In the genomic region with DNA sequence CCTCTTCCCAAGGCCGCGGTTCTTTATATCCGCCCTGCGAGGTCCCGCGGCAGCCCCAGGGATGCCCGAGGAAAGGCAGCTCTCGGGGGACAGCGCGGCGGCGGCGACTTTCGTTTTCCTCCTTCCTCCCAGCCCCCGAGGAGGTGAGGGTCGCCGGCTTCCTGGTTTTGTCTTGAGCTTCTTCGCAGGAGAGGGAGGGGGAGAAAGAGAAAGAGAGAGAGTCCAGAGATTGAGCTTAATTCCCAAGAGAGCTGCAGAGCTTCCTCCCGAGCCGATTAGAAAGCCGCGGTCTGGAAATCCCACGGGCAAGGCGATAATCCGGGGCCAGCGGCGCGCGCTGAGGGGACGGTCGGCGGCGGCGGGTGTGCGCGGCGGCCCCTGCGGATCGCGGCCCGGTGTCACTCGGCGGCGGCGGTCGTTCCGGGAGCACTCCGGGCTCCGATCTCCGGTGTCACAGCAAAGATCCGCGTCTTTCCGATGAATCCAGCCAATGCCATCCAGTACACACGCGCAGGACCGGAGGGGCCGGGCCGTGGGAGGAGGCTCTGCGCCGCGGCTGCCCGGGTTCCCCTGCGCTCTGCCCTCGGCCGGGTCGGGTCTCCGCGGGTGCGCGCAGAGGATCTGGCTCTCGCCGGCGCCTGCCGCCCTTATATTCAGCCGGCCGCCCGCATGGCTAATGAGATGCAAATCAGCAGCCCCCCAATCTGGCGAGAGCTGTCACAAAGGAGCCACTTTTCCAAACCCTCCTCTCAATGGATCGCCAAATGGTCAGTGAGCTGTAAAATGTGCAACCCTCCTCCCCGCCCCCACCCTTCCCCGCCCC, we compare ENCODE assay signal across 8 cellular contexts. TPM values are rescaled to one million over a fixed set of nuclear protein-coding genes. Genes with fewer than 3 reads are reported as not detected.
DNase-seq lines count a peak whose midpoint lies in the region; ATAC-seq and TF ChIP-seq lines count a peak whose summit lies in the region.

A gene with protein sequence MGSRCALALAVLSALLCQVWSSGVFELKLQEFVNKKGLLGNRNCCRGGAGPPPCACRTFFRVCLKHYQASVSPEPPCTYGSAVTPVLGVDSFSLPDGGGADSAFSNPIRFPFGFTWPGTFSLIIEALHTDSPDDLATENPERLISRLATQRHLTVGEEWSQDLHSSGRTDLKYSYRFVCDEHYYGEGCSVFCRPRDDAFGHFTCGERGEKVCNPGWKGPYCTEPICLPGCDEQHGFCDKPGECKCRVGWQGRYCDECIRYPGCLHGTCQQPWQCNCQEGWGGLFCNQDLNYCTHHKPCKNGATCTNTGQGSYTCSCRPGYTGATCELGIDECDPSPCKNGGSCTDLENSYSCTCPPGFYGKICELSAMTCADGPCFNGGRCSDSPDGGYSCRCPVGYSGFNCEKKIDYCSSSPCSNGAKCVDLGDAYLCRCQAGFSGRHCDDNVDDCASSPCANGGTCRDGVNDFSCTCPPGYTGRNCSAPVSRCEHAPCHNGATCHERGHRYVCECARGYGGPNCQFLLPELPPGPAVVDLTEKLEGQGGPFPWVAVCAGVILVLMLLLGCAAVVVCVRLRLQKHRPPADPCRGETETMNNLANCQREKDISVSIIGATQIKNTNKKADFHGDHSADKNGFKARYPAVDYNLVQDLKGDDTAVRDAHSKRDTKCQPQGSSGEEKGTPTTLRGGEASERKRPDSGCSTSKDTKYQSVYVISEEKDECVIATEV (minus strand): TSS at position 773 of the 823 bp plus-strand sequence. CDS start 939 bp downstream, outside the sequence.

- intact Hi-C loops in PC-9 (cut with micrococcal nuclease; ENCODE audit: unreplicated experiment): loop anchor here (5.0 kb wide), 1 partner anchor 458 kb away; no protein-coding TSS in a partner anchor

- H3K27me3 Mint-ChIP-seq in activated T-cell treated with anti-CD3 and anti-CD28 coated beads, Interleukin-2, amount 50 U/mL, for 72 hours (ENCODE audit: low read depth): peaks cover 59% of the 10 kb centered on the region
- H3K27me3 Mint-ChIP-seq in natural killer cell treated with Interleukin-12 subunit alpha and Interleukin-12 subunit beta and Interleukin-15 and Interleukin-18, amount 100 ng/mL, for 72 hours: peaks cover 48 to 52% of the 10 kb centered on the region in 2 donors

- no peaks in the 10 kb centered on the region for H4K20me1 ChIP-seq in PC-9 (ENCODE audit: insufficient read depth)

- H3K4me3 ChIP-seq in PC-9: no peak within 1 kb of the TSS

- TF ChIP-seq CTCF in foreskin keratinocyte (conservative IDR thresholded peaks at IDR 0.05) (no peak), PC-9 (conservative IDR thresholded peaks at IDR 0.05) (no peak)

- CTCF ChIA-PET in PC-9 (lab: Charles Lee): no interaction called here

- H3K36me3 Mint-ChIP-seq in activated T-cell treated with anti-CD3 and anti-CD28 coated beads, Interleukin-2, amount 50 U/mL, for 72 hours (ENCODE audit: insufficient read depth in 2 of 2): peaks cover 5 to 10% of the 10 kb centered on the region in 2 donors
- H3K36me3 Mint-ChIP-seq in natural killer cell treated with Interleukin-12 subunit alpha and Interleukin-12 subunit beta and Interleukin-15 and Interleukin-18, amount 100 ng/mL, for 72 hours: peaks cover 4% of the 10 kb centered on the region

- no peaks in the 10 kb centered on the region for H3F3A ChIP-seq in PC-9 (ENCODE audit: insufficient read depth, low read depth)

- H3K4me2 ChIP-seq in PC-9: no peak within 1 kb of the TSS

- no peaks in the 10 kb centered on the region for H3K79me2 ChIP-seq in PC-9 (ENCODE audit: low read depth)

- no peaks in the 10 kb centered on the region for H3K9me2 ChIP-seq in PC-9 (ENCODE audit: insufficient read depth)

- no peak within 1 kb of the TSS for H2AFZ ChIP-seq in PC-9

- ATAC-seq in activated T-cell treated with anti-CD3 and anti-CD28 coated beads, Interleukin-2, amount 50 U/mL, for 72 hours (replicated peaks in 1 of 2): peak; percentile 28 to 44
- ATAC-seq in foreskin keratinocyte: peak; percentile 37
- peak; percentile 32 to 60 for ATAC-seq in natural killer cell treated with Interleukin-12 subunit alpha and Interleukin-12 subunit beta and Interleukin-15 and Interleukin-18, amount 100 ng/mL, for 72 hours
- ATAC-seq in GM18511 (IDR thresholded peaks at IDR 0.05; ENCODE audit: unreplicated experiment): no peak

- H3K4me1 ChIP-seq in foreskin keratinocyte: peaks cover 9% of the 10 kb centered on the region
- no peaks in the 10 kb centered on the region for H3K4me1 ChIP-seq in PC-9 (replicated peaks; ENCODE audit: insufficient read depth)

- DNase-seq in stimulated activated CD4-positive, alpha-beta T cell treated with anti-CD3 and anti-CD28 coated beads, Interleukin-4, amount 100 ng/mL, for 1 hour: peak; percentile 40
- DNase-seq in stimulated activated CD4-positive, alpha-beta T cell treated with anti-CD3 and anti-CD28 coated beads, Interleukin-4, amount 100 ng/mL, for 24 hours: no peak
- peak; percentile 70 for DNase-seq in NCI-H2227 (lab: John Stamatoyannopoulos, UW; ENCODE audit: unreplicated experiment)
- DNase-seq in activated T-cell treated with anti-CD3 and anti-CD28 coated beads, Interleukin-2, amount 50 U/mL, for 72 hours: peak; percentile 49 to 52
- DNase-seq in foreskin keratinocyte: peak; percentile 39 to 51
- no peak for DNase-seq in natural killer cell treated with Interleukin-12 subunit alpha and Interleukin-12 subunit beta and Interleukin-15 and Interleukin-18, amount 100 ng/mL, for 72 hours (ENCODE audit: low spot score)
- DNase-seq in PC-9: no peak

- no TSS peak for BruUV-seq in PC-9 (replicated peaks; lab: Mats Ljungman, UMichigan)

- peak within 1 kb of the TSS; percentile 12 for H3K27ac Mint-ChIP-seq in activated T-cell treated with anti-CD3 and anti-CD28 coated beads, Interleukin-2, amount 50 U/mL, for 72 hours
- no peak within 1 kb of the TSS for H3K27ac Mint-ChIP-seq in natural killer cell treated with Interleukin-12 subunit alpha and Interleukin-12 subunit beta and Interleukin-15 and Interleukin-18, amount 100 ng/mL, for 72 hours

- H3K9me3 ChIP-seq in PC-9 (ENCODE audit: insufficient read depth, low read depth): no peaks in the 10 kb centered on the region

- peaks cover 51% of the 10 kb centered on the region for H3K4me1 Mint-ChIP-seq in activated T-cell treated with anti-CD3 and anti-CD28 coated beads, Interleukin-2, amount 50 U/mL, for 72 hours (ENCODE audit: low read depth)
- H3K4me1 Mint-ChIP-seq in natural killer cell treated with Interleukin-12 subunit alpha and Interleukin-12 subunit beta and Interleukin-15 and Interleukin-18, amount 100 ng/mL, for 72 hours (ENCODE audit: low read depth in 2 of 2): peaks cover 33% of the 10 kb centered on the region in 2 donors

- POLR2A ChIA-PET in PC-9 (lab: Charles Lee; ENCODE audit: unreplicated experiment): no interaction called here

- H3K9me3 Mint-ChIP-seq in activated T-cell treated with anti-CD3 and anti-CD28 coated beads, Interleukin-2, amount 50 U/mL, for 72 hours: no peaks in the 10 kb centered on the region
- no peaks in the 10 kb centered on the region for H3K9me3 Mint-ChIP-seq in natural killer cell treated with Interleukin-12 subunit alpha and Interleukin-12 subunit beta and Interleukin-15 and Interleukin-18, amount 100 ng/mL, for 72 hours

- peak within 1 kb of the TSS; percentile 93 to 95 for H3K4me3 Mint-ChIP-seq in activated T-cell treated with anti-CD3 and anti-CD28 coated beads, Interleukin-2, amount 50 U/mL, for 72 hours
- H3K4me3 Mint-ChIP-seq in natural killer cell treated with Interleukin-12 subunit alpha and Interleukin-12 subunit beta and Interleukin-15 and Interleukin-18, amount 100 ng/mL, for 72 hours: peak within 1 kb of the TSS; percentile 90

- H3K27ac ChIP-seq in foreskin keratinocyte (peak within 1 kb of the TSS; percentile 32), PC-9 (no peak within 1 kb of the TSS)

- H3K27me3 ChIP-seq in foreskin keratinocyte (peaks cover 32% of the 10 kb centered on the region), PC-9 (ENCODE audit: insufficient read depth, low read depth) (peaks cover 60% of the 10 kb centered on the region)

- H3K36me3 ChIP-seq in PC-9 (ENCODE audit: low read depth): no peaks in the 10 kb centered on the region

RNA-seq across cellular contexts. Expression of the gene that starts here (rescaled TPM):
- total RNA-seq in activated T-cell treated with anti-CD3 and anti-CD28 coated beads, Interleukin-2, amount 50 U/mL, for 72 hours: 1 to 10 TPM; 1.7 to 2.3 TPM
- total RNA-seq in foreskin keratinocyte (12.0 and 18.8 TPM in 2 replicates), PC-9 (2021) (not detected in 2 replicates)
- polyA plus RNA-seq in foreskin keratinocyte: 5.8 and 11.3 TPM in 2 replicates
- total RNA-seq in natural killer cell treated with Interleukin-12 subunit alpha and Interleukin-12 subunit beta and Interleukin-15 and Interleukin-18, amount 100 ng/mL, for 72 hours: under 1 TPM; 0.12 to 0.61 TPM

Comparison
In these comparisons a context has a peak if more than half of its experiments do, and no peak if none do; other contexts are left out.
1. DNase-seq: peak in stimulated activated CD4-positive, alpha-beta T cell treated with anti-CD3 and anti-CD28 coated beads, Interleukin-4, amount 100 ng/mL, for 1 hour (single experiment), NCI-H2227 (single experiment), activated T-cell treated with anti-CD3 and anti-CD28 coated beads, Interleukin-2, amount 50 U/mL, for 72 hours (2 of 2) and foreskin keratinocyte (2 of 2); none in stimulated activated CD4-positive, alpha-beta T cell treated with anti-CD3 and anti-CD28 coated beads, Interleukin-4, amount 100 ng/mL, for 24 hours (single experiment), natural killer cell treated with Interleukin-12 subunit alpha and Interleukin-12 subunit beta and Interleukin-15 and Interleukin-18, amount 100 ng/mL, for 72 hours (single experiment) and PC-9 (0 of 2).
2. Peak in ATAC-seq in natural killer cell treated with Interleukin-12 subunit alpha and Interleukin-12 subunit beta and Interleukin-15 and Interleukin-18, amount 100 ng/mL, for 72 hours; RNA of the gene not detected or under 1 TPM.